15 cellular contexts compared by ENCODE assay signal in the genomic region with DNA sequence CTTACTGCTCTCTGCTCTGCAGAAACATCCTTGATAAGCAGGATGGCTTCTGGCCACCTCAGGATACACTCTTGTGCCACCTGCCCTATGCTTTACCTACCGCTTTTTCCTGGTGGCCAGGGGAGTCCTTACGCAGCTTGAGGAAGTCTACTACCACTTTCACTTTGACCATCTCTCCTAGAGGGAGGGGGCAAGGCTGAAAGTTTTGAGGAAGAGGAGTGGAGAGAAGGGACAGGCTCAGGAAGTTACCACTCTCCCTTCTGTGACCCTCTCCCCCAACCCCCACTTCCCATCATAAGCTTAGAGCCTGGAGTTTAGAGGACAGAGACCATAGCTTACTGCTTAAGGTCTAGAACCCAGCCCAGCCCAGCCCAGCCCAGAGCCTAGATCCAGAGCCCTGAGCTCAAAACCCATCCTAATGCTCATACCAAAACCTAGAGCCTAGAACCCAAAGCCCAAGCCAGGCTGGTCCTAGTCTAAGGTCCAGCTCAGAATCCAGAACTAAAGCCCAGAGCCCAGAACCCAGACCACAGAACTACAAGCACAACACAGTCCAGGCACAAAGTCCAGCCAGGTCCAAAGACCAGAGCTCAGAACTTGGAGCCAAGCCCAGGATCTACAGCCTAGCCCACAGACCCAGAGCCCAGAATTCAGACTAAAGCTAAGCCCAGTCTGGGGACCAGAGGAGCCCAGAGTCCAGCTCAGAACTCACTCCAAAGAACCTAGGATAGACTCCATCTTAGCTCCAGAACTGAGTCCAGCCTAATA. TPM values are rescaled to one million over a fixed set of nuclear protein-coding genes. Genes with fewer than 3 reads are reported as not detected.
DNase-seq lines count a peak whose midpoint lies in the region; ATAC-seq and TF ChIP-seq lines count a peak whose summit lies in the region.
"Had no signal": no experiment of that assay in that cellular context is flagged by ENCODE, and none has a peak within 500 bp of the region (broad histone marks: within the 10 kb centered on the region; RNA-seq: fewer than 3 reads in every experiment).

No MANE protein-coding gene starts in this region.

- no peak overlapping the region for H3K4me3 Mint-ChIP-seq in stimulated activated memory B cell treated with anti-CD40 and anti-IgM and Interleukin-4, amounts not matched to agents 10 μg/mL and 1 μg/mL and 100 μg/mL, for 72 hours
- H3K4me3 Mint-ChIP-seq in chondrocyte (ENCODE audit: unreplicated experiment) (no peak overlapping the region), Caco-2 (ENCODE audit: unreplicated experiment) (no peak overlapping the region)
- H3K4me3 Mint-ChIP-seq in activated T-cell treated with anti-CD3 and anti-CD28 coated beads, Interleukin-2, amount 50 U/mL, for 24 hours = no peak overlapping the region
- H3K4me3 Mint-ChIP-seq: activated naive CD4-positive, alpha-beta T cell treated with anti-CD3 and anti-CD28 coated beads for 36 hours had no signal

- peak overlapping the region in 3 of 4 donors; percentile 13 to 78 (median 76) for H3K27ac ChIP-seq in Peyer's patch
- H3K27ac ChIP-seq: cardiac muscle cell had no signal

- peak; percentile 17 for ATAC-seq in left colon
- peak; percentile 24 for ATAC-seq in stimulated activated memory B cell treated with anti-CD40 and anti-IgM and Interleukin-4, amounts not matched to agents 10 μg/mL and 1 μg/mL and 100 μg/mL, for 72 hours

- no peaks in the 10 kb centered on the region for H3K36me3 Mint-ChIP-seq in stimulated activated memory B cell treated with anti-CD40 and anti-IgM and Interleukin-4, amounts not matched to agents 10 μg/mL and 1 μg/mL and 100 μg/mL, for 72 hours
- H3K36me3 Mint-ChIP-seq in chondrocyte (ENCODE audit: low read depth) (peaks cover 2% of the 10 kb centered on the region), Caco-2 (ENCODE audit: insufficient read depth, unreplicated experiment) (no peaks in the 10 kb centered on the region)
- no peaks in the 10 kb centered on the region for H3K36me3 Mint-ChIP-seq in activated T-cell treated with anti-CD3 and anti-CD28 coated beads, Interleukin-2, amount 50 U/mL, for 24 hours (ENCODE audit: low read depth)

- BruUV-seq in Caco-2 (replicated peaks; lab: Mats Ljungman, UMichigan) = no TSS peak

- H3K27ac Mint-ChIP-seq in stimulated activated memory B cell treated with anti-CD40 and anti-IgM and Interleukin-4, amounts not matched to agents 10 μg/mL and 1 μg/mL and 100 μg/mL, for 72 hours = peak overlapping the region; percentile 11
- H3K27ac Mint-ChIP-seq in chondrocyte (ENCODE audit: unreplicated experiment) (no peak overlapping the region), Caco-2 (ENCODE audit: unreplicated experiment) (no peak overlapping the region)
- no peak overlapping the region for H3K27ac Mint-ChIP-seq in activated T-cell treated with anti-CD3 and anti-CD28 coated beads, Interleukin-2, amount 50 U/mL, for 24 hours
- H3K27ac Mint-ChIP-seq: activated naive CD4-positive, alpha-beta T cell treated with anti-CD3 and anti-CD28 coated beads for 36 hours had no signal

- no peak for TF ChIP-seq CTCF in Peyer's patch (IDR thresholded peaks at IDR 0.05)
- no peak for TF ChIP-seq CTCF in chondrocyte (IDR thresholded peaks at IDR 0.05)
- TF ChIP-seq CTCF in Caco-2 (IDR thresholded peaks at IDR 0.05; ENCODE audit: insufficient read depth in 1 of 2, low read depth in 1 of 2, low read length in 1 of 2, severe bottlenecking in 1 of 2, unreplicated experiment in 1 of 2) = no peak

- no peak overlapping the region for H3K4me3 ChIP-seq in Peyer's patch
- no peak overlapping the region for H3K4me3 ChIP-seq in Caco-2 (ENCODE audit: low read depth, low read length)
- H3K4me3 ChIP-seq: cardiac muscle cell, skin epidermis had no signal

- peaks cover 12% of the 10 kb centered on the region for H3K4me1 Mint-ChIP-seq in stimulated activated memory B cell treated with anti-CD40 and anti-IgM and Interleukin-4, amounts not matched to agents 10 μg/mL and 1 μg/mL and 100 μg/mL, for 72 hours
- H3K4me1 Mint-ChIP-seq in chondrocyte (ENCODE audit: low read depth) = no peaks in the 10 kb centered on the region
- peaks cover 10% of the 10 kb centered on the region for H3K4me1 Mint-ChIP-seq in Caco-2 (ENCODE audit: low read depth, unreplicated experiment)
- no peaks in the 10 kb centered on the region for H3K4me1 Mint-ChIP-seq in activated T-cell treated with anti-CD3 and anti-CD28 coated beads, Interleukin-2, amount 50 U/mL, for 24 hours (ENCODE audit: low read depth)

- DNase-seq in KBM-7 (peak; percentile 78), Peyer's patch (peak in 2 of 3 donors; percentile 79 to 81), left colon (peak in 1 of 2 donors; percentile 28), chondrocyte (ENCODE audit: low spot score) (no peak), Caco-2 (no peak)
- no peak for DNase-seq in activated T-cell treated with anti-CD3 and anti-CD28 coated beads, Interleukin-2, amount 50 U/mL, for 24 hours
- DNase-seq: activated CD8-positive, alpha-beta memory T cell treated with anti-CD3 and anti-CD28 coated beads for 24 hours; activated naive CD4-positive, alpha-beta T cell treated with anti-CD3 and anti-CD28 coated beads for 36 hours; HCEC 1CT; kidney glomerular epithelial cell; NCI-H1092; T1000 had no signal

- no peaks in the 10 kb centered on the region for H3K27me3 Mint-ChIP-seq in stimulated activated memory B cell treated with anti-CD40 and anti-IgM and Interleukin-4, amounts not matched to agents 10 μg/mL and 1 μg/mL and 100 μg/mL, for 72 hours
- peaks cover 8% of the 10 kb centered on the region for H3K27me3 Mint-ChIP-seq in chondrocyte (ENCODE audit: low read depth)
- H3K27me3 Mint-ChIP-seq in Caco-2 (ENCODE audit: insufficient read depth, unreplicated experiment) = no peaks in the 10 kb centered on the region
- H3K27me3 Mint-ChIP-seq in activated T-cell treated with anti-CD3 and anti-CD28 coated beads, Interleukin-2, amount 50 U/mL, for 24 hours = no peaks in the 10 kb centered on the region

- H3K9me3 ChIP-seq in Peyer's patch (no peaks in the 10 kb centered on the region), Caco-2 (no peaks in the 10 kb centered on the region)

- POLR2A ChIA-PET in Caco-2 (lab: Charles Lee) = no interaction called here

- CTCF ChIA-PET in Caco-2 (lab: Charles Lee) = interaction anchor here (1.1 to 1.3 kb wide), 2 partner anchors 17 to 35 kb away, joined by 4 to 7 read pairs; a partner anchor contains a TSS

- no peaks in the 10 kb centered on the region for H3K9me3 Mint-ChIP-seq in stimulated activated memory B cell treated with anti-CD40 and anti-IgM and Interleukin-4, amounts not matched to agents 10 μg/mL and 1 μg/mL and 100 μg/mL, for 72 hours
- H3K9me3 Mint-ChIP-seq in chondrocyte (ENCODE audit: low read depth) = peaks cover 2% of the 10 kb centered on the region
- H3K9me3 Mint-ChIP-seq in Caco-2 (ENCODE audit: unreplicated experiment) = no peaks in the 10 kb centered on the region
- no peaks in the 10 kb centered on the region for H3K9me3 Mint-ChIP-seq in activated T-cell treated with anti-CD3 and anti-CD28 coated beads, Interleukin-2, amount 50 U/mL, for 24 hours
- H3K9me3 Mint-ChIP-seq: activated naive CD4-positive, alpha-beta T cell treated with anti-CD3 and anti-CD28 coated beads for 36 hours had no signal

- no peaks in the 10 kb centered on the region for H3K36me3 ChIP-seq in Peyer's patch
- no peaks in the 10 kb centered on the region for H3K36me3 ChIP-seq in Caco-2 (ENCODE audit: control insufficient read depth, insufficient read depth, low read length)
- H3K36me3 ChIP-seq: cardiac muscle cell had no signal

- intact Hi-C loops in left colon (cut with DNase I, micrococcal nuclease) = no loop called here
- intact Hi-C loops in Caco-2 (cut with micrococcal nuclease; ENCODE audit: unreplicated experiment) = no loop called here

- no peak for TF ChIP-seq POLR2A in Peyer's patch (IDR thresholded peaks at IDR 0.05)

- in situ Hi-C loops in KBM-7 (cut with MboI; ENCODE audit: low pct_unique_long_range_greater_than_20kb, low sequenced_read_pairs) = no loop called here

- H3K4me1 ChIP-seq in Peyer's patch (peaks cover 0 to 41% (median 0%) of the 10 kb centered on the region in 4 donors), Caco-2 (peaks cover 13% of the 10 kb centered on the region; the same call in 1 of the 2 replicates)

- no peaks in the 10 kb centered on the region for H3K27me3 ChIP-seq in Peyer's patch
- no peaks in the 10 kb centered on the region for H3K27me3 ChIP-seq in Caco-2 (replicated peaks; ENCODE audit: control insufficient read depth, insufficient read depth, low read length)

RNA-seq across cellular contexts. Expression of a gene that starts 18.0 kb away (rescaled TPM):
- total RNA-seq in Peyer's patch = 100 to 1,000 TPM in 2 of 4 donors, 10 to 100 TPM in 1, 1 to 10 TPM in 1; 6.6 to 239 (median 132) TPM
- total RNA-seq in left colon = 10 to 100 TPM; 27.9 to 35.7 TPM
- total RNA-seq in chondrocyte = 1.4 to 2.5 TPM (median 1.8 TPM) in 3 replicates
- 2.2 TPM in 2 replicates for total RNA-seq in Caco-2 (2022)
- total RNA-seq: cardiac muscle cell had no signal

RNA-seq across cellular contexts. Expression of a gene that starts 35.2 kb away (rescaled TPM):
- 10 to 100 TPM in 3 of 4 donors, 1 to 10 TPM in 1; 9.9 to 28.4 (median 14.0) TPM for total RNA-seq in Peyer's patch
- total RNA-seq in left colon = 10 to 100 TPM; 13.7 to 15.4 TPM
- 0.29 to 0.62 TPM (median 0.47 TPM) in 3 replicates for total RNA-seq in chondrocyte
- total RNA-seq in Caco-2 (2022) = 7.2 and 7.8 TPM in 2 replicates

RNA-seq across cellular contexts. Expression of a gene that starts 53.6 kb away (rescaled TPM):
- total RNA-seq in Peyer's patch (10 to 100 TPM; 13.7 to 52.0 (median 18.1) TPM), left colon (10 to 100 TPM; 12.1 to 17.0 TPM), chondrocyte (9.3 to 12.3 TPM (median 10.7 TPM) in 3 replicates), Caco-2 (2022) (18.9 and 23.5 TPM in 2 replicates)

Comparison
In these comparisons a context has a peak if more than half of its experiments do, and no peak if none do; other contexts are left out.
1. DNase-seq: peak in KBM-7 (single experiment) and Peyer's patch (2 of 3); none in chondrocyte (single experiment), Caco-2 (0 of 2) and activated T-cell treated with anti-CD3 and anti-CD28 coated beads, Interleukin-2, amount 50 U/mL, for 24 hours (single experiment).